2 cellular contexts compared by ENCODE assay signal in genomic region chr12:110284597-110284996, GRCh38.
TF ChIP-seq lines count a peak whose summit lies in the region.

No MANE protein-coding gene starts in this region.

TF ChIP-seq in GM23338, 12 proteins besides CTCF, POLR2A, EP300 and RAD21 (continued from another document):
- TF ChIP-seq ZNF462 (CRISPR knock-in tag; IDR thresholded peaks at IDR 0.05), result no peak
- TF ChIP-seq POLR2AphosphoS5 (IDR thresholded peaks at IDR 0.05; ENCODE audit: low read depth), result no peak
- TF ChIP-seq REST (IDR thresholded peaks at IDR 0.05; ENCODE audit: unreplicated experiment), result no peak
- no peak for TF ChIP-seq CREB1 (CRISPR knock-in tag; IDR thresholded peaks at IDR 0.05; ENCODE audit: low read depth)
- no peak for TF ChIP-seq ZNF114 (CRISPR knock-in tag; IDR thresholded peaks at IDR 0.05)
- TF ChIP-seq ETS1 (IDR thresholded peaks at IDR 0.05), result no peak
- no peak for TF ChIP-seq ZNF331 (CRISPR knock-in tag; IDR thresholded peaks at IDR 0.05; ENCODE audit: low read depth)
- no peak for TF ChIP-seq JUNB (IDR thresholded peaks at IDR 0.05; ENCODE audit: unreplicated experiment)

TF ChIP-seq in endothelial cell of umbilical vein, 7 proteins besides CTCF, POLR2A, EP300 and RAD21 (continued from another document):
- TF ChIP-seq MAX (IDR thresholded peaks at IDR 0.05; ENCODE audit: insufficient read depth, insufficient read length), result no peak
- TF ChIP-seq GATA2 (IDR thresholded peaks at IDR 0.05; ENCODE audit: insufficient read depth, insufficient read length, low read depth, low read length), result no peak
- no peak for TF ChIP-seq POLR2AphosphoS5 (IDR thresholded peaks at IDR 0.05; ENCODE audit: insufficient read depth, low read depth, low read length)
